Comparison of ENCODE assay signal across 1 cellular context in the genomic region with DNA sequence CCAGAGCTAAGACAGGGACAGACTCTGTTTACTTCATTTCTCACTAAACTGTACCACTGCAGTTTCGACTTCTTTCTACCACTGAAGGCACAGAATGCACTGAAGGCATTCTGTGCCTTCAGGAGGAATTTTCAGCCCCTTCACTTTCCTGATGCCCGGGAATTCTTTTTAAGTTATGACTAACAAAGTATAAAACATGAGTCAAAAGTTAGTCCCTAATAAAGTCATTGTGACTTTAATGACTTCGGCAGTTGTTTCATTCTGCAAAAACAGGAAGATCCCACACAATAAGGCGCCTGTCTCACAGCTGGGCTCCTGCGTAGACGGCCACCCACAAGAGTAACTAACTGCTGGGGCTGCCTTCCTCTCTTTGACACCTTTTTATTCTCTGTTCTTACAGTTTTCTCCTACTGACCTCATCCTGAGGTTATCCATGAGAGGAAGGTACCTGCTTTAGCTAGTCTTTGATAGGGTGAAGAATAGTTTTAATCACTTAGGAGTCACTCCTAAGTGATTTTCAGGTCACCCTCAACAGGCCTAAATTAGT.
TF ChIP-seq lines count a peak whose summit lies in the region.

No MANE protein-coding gene starts in this region.

TF ChIP-seq in GM23338, 12 proteins besides CTCF, POLR2A, EP300 and RAD21 (continued from another document):
- TF ChIP-seq, protein P1, sequence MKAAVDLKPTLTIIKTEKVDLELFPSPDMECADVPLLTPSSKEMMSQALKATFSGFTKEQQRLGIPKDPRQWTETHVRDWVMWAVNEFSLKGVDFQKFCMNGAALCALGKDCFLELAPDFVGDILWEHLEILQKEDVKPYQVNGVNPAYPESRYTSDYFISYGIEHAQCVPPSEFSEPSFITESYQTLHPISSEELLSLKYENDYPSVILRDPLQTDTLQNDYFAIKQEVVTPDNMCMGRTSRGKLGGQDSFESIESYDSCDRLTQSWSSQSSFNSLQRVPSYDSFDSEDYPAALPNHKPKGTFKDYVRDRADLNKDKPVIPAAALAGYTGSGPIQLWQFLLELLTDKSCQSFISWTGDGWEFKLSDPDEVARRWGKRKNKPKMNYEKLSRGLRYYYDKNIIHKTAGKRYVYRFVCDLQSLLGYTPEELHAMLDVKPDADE (IDR thresholded peaks at IDR 0.05) = peak; percentile 52; the same call in 1 of the 2 replicates
- TF ChIP-seq NANOG (IDR thresholded peaks at IDR 0.05; ENCODE audit: borderline replicate concordance) = peak; percentile 81
- TF ChIP-seq, protein P2, sequence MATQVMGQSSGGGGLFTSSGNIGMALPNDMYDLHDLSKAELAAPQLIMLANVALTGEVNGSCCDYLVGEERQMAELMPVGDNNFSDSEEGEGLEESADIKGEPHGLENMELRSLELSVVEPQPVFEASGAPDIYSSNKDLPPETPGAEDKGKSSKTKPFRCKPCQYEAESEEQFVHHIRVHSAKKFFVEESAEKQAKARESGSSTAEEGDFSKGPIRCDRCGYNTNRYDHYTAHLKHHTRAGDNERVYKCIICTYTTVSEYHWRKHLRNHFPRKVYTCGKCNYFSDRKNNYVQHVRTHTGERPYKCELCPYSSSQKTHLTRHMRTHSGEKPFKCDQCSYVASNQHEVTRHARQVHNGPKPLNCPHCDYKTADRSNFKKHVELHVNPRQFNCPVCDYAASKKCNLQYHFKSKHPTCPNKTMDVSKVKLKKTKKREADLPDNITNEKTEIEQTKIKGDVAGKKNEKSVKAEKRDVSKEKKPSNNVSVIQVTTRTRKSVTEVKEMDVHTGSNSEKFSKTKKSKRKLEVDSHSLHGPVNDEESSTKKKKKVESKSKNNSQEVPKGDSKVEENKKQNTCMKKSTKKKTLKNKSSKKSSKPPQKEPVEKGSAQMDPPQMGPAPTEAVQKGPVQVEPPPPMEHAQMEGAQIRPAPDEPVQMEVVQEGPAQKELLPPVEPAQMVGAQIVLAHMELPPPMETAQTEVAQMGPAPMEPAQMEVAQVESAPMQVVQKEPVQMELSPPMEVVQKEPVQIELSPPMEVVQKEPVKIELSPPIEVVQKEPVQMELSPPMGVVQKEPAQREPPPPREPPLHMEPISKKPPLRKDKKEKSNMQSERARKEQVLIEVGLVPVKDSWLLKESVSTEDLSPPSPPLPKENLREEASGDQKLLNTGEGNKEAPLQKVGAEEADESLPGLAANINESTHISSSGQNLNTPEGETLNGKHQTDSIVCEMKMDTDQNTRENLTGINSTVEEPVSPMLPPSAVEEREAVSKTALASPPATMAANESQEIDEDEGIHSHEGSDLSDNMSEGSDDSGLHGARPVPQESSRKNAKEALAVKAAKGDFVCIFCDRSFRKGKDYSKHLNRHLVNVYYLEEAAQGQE (IDR thresholded peaks at IDR 0.05; ENCODE audit: unreplicated experiment) = no peak
